In genomic region chr1:78004719-78005346, GRCh38 we compare ENCODE assay signal across 8 cellular contexts. TPM values are rescaled to one million over a fixed set of nuclear protein-coding genes. Genes with fewer than 3 reads are reported as not detected.
DNase-seq lines count a peak whose midpoint lies in the region; ATAC-seq and TF ChIP-seq lines count a peak whose summit lies in the region.

TSS of gene DNAJB4 (plus strand) at chr1:78004939. CDS start at chr1:78005111, 172 bp downstream.

- CTCF ChIA-PET in SK-N-SH (lab: Yijun Ruan, JAX): interaction anchor here (1.4 to 2.8 kb wide), 3 partner anchors 24 to 602 kb away, joined by 3 to 16 read pairs (median 12); no protein-coding TSS in a partner anchor

- peaks cover 40% of the 10 kb centered on the region for H3F3A ChIP-seq in SK-N-SH (replicated peaks; ENCODE audit: insufficient read depth)

- H3K27me3 ChIP-seq in SK-N-SH (ENCODE audit: insufficient read depth): no peaks in the 10 kb centered on the region
- H3K27me3 ChIP-seq in ascending aorta: no peaks in the 10 kb centered on the region

- H3K36me3 ChIP-seq in SK-N-SH (replicated peaks in 1 of 2; ENCODE audit: control insufficient read depth in 1 of 2, insufficient read depth in 2 of 2, low read length in 1 of 2): peaks cover 0 to 11% of the 10 kb centered on the region in 2 experiments
- H3K36me3 ChIP-seq in ascending aorta: no peaks in the 10 kb centered on the region

- H3K9me3 ChIP-seq in SK-N-SH: no peaks in the 10 kb centered on the region
- no peaks in the 10 kb centered on the region for H3K9me3 ChIP-seq in ascending aorta

- ATAC-seq in GM21528 (IDR thresholded peaks at IDR 0.05; ENCODE audit: low FRiP score, unreplicated experiment) (peak; percentile 99), left ventricle myocardium superior (peak; percentile 99)

- WGBS in SK-N-SH (ENCODE audit: low lambda C conversion rate): 2% methylated on average over 12 of the region's 12 CpGs

- H3K4me3 ChIP-seq in SK-N-SH (ENCODE audit: low read depth in 2 of 2, low read length in 1 of 2) (peak within 1 kb of the TSS; percentile 62 to 70), ascending aorta (peak within 1 kb of the TSS; percentile 55 to 74)

- peak within 1 kb of the TSS; percentile 75; the same call in 1 of the 2 replicates for H2AFZ ChIP-seq in SK-N-SH (ENCODE audit: low read depth)

- TF ChIP-seq CTCF in SK-N-SH (IDR thresholded peaks at IDR 0.05) (no peak), ascending aorta (IDR thresholded peaks at IDR 0.05) (no peak)

- peak within 1 kb of the TSS; percentile 96 for H3K9ac ChIP-seq in SK-N-SH

- TF ChIP-seq EP300 in SK-N-SH (IDR thresholded peaks at IDR 0.05; ENCODE audit: borderline replicate concordance in 1 of 2, low read depth in 1 of 2, low read length in 1 of 2): peak in 1 of 2 experiments; percentile 32; a peak in 1 of 4 replicates

- H3K4me1 ChIP-seq in SK-N-SH (ENCODE audit: control insufficient read depth in 1 of 2, insufficient read depth in 2 of 2, low read depth in 1 of 2, low read length in 1 of 2) (peaks cover 6 to 8% of the 10 kb centered on the region in 2 experiments; a peak in 2 of 4 replicates), ascending aorta (peaks cover 0 to 6% of the 10 kb centered on the region in 2 donors)

- H3K4me2 ChIP-seq in SK-N-SH: peak within 1 kb of the TSS; percentile 71

- H3K9me2 ChIP-seq in SK-N-SH: no peaks in the 10 kb centered on the region

- POLR2A ChIA-PET in SK-N-SH (lab: Yijun Ruan, JAX): interaction anchor here (0.8 to 2.5 kb wide), 7 partner anchors 9 to 225 kb away, joined by 3 to 26 read pairs (median 6); partner anchors contain the start of gene FUBP1

- no peak for TF ChIP-seq RAD21 in SK-N-SH (IDR thresholded peaks at IDR 0.05; ENCODE audit: low read length)

- DNase-seq in DMS114 treated with DMSO at 0.1 percent for 48 hours (lab: John Stamatoyannopoulos, UW; ENCODE audit: unreplicated experiment) (peak; percentile 99), HuH-7.5 (ENCODE audit: low spot score) (peak; percentile 45), SK-N-SH (peak; percentile 61), ascending aorta (ENCODE audit: low spot score in 2 of 2) (peak; percentile 40 to 90), left ventricle myocardium superior (no peak), posterior vena cava (ENCODE audit: low spot score) (no peak), NCI-H2196 treated with DMSO at 0.1 percent for 48 hours (lab: John Stamatoyannopoulos, UW; ENCODE audit: unreplicated experiment) (no peak)

- peaks cover 66% of the 10 kb centered on the region for H3K79me2 ChIP-seq in SK-N-SH (ENCODE audit: insufficient read depth)

- H4K20me1 ChIP-seq in SK-N-SH (ENCODE audit: insufficient read depth): no peaks in the 10 kb centered on the region; the same call in 1 of the 2 replicates

- intact Hi-C loops in ascending aorta (cut with DNase I): loop anchor here (1.0 to 10.0 kb wide), 3 partner anchors 26 to 323 kb away; partner anchors contain the start of genes FUBP1 and ZZZ3
- intact Hi-C loops in left ventricle myocardium superior (cut with micrococcal nuclease): no loop called here
- intact Hi-C loops in posterior vena cava (cut with DNase I): no loop called here

- H3K27ac ChIP-seq in SK-N-SH (ENCODE audit: low read depth in 2 of 2, low read length in 1 of 2): peak within 1 kb of the TSS; percentile 90 to 95
- peak within 1 kb of the TSS; percentile 88 for H3K27ac ChIP-seq in ascending aorta

TF ChIP-seq in SK-N-SH, 30 proteins besides CTCF, POLR2A, EP300 and RAD21:
- TF ChIP-seq, protein P1, sequence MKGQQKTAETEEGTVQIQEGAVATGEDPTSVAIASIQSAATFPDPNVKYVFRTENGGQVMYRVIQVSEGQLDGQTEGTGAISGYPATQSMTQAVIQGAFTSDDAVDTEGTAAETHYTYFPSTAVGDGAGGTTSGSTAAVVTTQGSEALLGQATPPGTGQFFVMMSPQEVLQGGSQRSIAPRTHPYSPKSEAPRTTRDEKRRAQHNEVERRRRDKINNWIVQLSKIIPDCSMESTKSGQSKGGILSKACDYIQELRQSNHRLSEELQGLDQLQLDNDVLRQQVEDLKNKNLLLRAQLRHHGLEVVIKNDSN (IDR thresholded peaks at IDR 0.05; ENCODE audit: borderline replicate concordance, low read depth): no peak
- TF ChIP-seq MXI1 (IDR thresholded peaks at IDR 0.05; ENCODE audit: low read depth, low read length): peak; percentile 47
- TF ChIP-seq RFX5 (IDR thresholded peaks at IDR 0.05; ENCODE audit: low read length): 0 out of 2 replicates have a peak, but pooled peaks have one; percentile 50
- peak; percentile 75 for TF ChIP-seq TAF1 (IDR thresholded peaks at IDR 0.05; ENCODE audit: borderline replicate concordance, low read depth, low read length)
- TF ChIP-seq YY1 (IDR thresholded peaks at IDR 0.05; ENCODE audit: low read depth): no peak; the same call in 1 of the 2 replicates
- peak; percentile 8; the same call in 1 of the 2 replicates for TF ChIP-seq TCF12 (IDR thresholded peaks at IDR 0.05)
- TF ChIP-seq, protein P2, sequence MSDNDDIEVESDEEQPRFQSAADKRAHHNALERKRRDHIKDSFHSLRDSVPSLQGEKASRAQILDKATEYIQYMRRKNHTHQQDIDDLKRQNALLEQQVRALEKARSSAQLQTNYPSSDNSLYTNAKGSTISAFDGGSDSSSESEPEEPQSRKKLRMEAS (IDR thresholded peaks at IDR 0.05; ENCODE audit: low read depth): 0 out of 2 replicates have a peak, but pooled peaks have one; percentile 13
- TF ChIP-seq SIN3A (IDR thresholded peaks at IDR 0.05; ENCODE audit: borderline replicate concordance, low read depth, low read length): peak; percentile 83
- peak; percentile 66; the same call in 1 of the 2 replicates for TF ChIP-seq POLR2AphosphoS5 (IDR thresholded peaks at IDR 0.05; ENCODE audit: low read depth, low read length)
TF ChIP-seq in SK-N-SH: peak in this region for 7.

RNA-seq across cellular contexts. Expression of gene DNAJB4, which starts in this region (rescaled TPM):
- polyA plus RNA-seq in SK-N-SH (2012; rRNA removed): 13.5 and 17.5 TPM in 2 replicates
- 20.2 and 24.3 TPM in 2 replicates for polyA plus RNA-seq in SK-N-SH (2012; cell fraction: cytosol; rRNA removed)
- polyA plus RNA-seq in SK-N-SH (2012; cell fraction: nucleus; rRNA removed): 7.3 and 18.3 TPM in 2 replicates
- total RNA-seq in ascending aorta: 20.1 TPM
- 99.4 TPM for total RNA-seq in left ventricle myocardium superior
- 100 to 1,000 TPM in 1 of 2 donors, 10 to 100 TPM in 1; 77.3 to 229 TPM for total RNA-seq in posterior vena cava

Comparison
In these comparisons a context has a peak if more than half of its experiments do, and no peak if none do; other contexts are left out.
1. DNase-seq: peak in DMS114 treated with DMSO at 0.1 percent for 48 hours (single experiment), HuH-7.5 (single experiment), SK-N-SH (single experiment) and ascending aorta (2 of 2); none in left ventricle myocardium superior (single experiment), posterior vena cava (single experiment) and NCI-H2196 treated with DMSO at 0.1 percent for 48 hours (single experiment).